In the genomic region with DNA sequence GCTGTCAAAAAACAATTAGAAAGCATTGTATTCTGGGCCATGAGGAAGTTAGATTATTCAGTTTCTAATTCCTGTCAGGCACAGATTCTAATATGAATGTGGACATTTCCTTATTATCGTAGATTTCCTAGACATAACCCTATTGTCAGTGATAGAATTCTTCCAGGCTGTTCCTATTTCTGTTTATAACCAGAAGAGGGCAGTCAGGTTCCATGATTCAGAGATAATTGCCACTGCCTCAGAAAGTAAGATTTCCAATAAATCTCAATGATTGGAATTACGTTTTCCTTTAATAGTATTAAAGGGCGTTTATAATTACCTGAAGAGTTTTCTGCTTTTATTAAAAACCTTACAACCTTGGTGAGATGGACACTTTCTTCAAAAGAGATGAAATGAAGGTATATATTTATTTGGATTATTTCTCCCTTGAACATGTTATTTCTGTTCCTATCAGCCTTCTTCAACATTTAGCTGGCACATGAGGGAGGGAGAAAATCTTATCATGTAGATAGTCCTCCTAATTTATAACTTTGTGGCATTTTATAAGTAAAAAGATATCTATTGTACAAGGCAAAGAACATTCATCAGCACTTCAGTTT, we compare ENCODE assay signal across 8 cellular contexts.
A peak's percentile ranks its signal among the peaks of the same experiment; 100 is the strongest.
DNase-seq lines count a peak whose midpoint lies in the region; ATAC-seq and TF ChIP-seq lines count a peak whose summit lies in the region.

No MANE protein-coding gene starts in this region.

- DNase-seq in OCI-M1 (lab: John Stamatoyannopoulos, UW) (peak; percentile 63), epithelial cell of proximal tubule (ENCODE audit: low read depth) (peak; percentile 15), non-pigmented ciliary epithelial cell (ENCODE audit: low read depth) (peak; percentile 4), posterior cingulate gyrus (no peak)

- H3K9me3 ChIP-seq in DOHH2 (ENCODE audit: control insufficient read depth, insufficient read depth, low read length): no peaks in the 10 kb centered on the region

- ATAC-seq in HG03342 (IDR thresholded peaks at IDR 0.05; ENCODE audit: unreplicated experiment) (peak; percentile 66), HG03045 (IDR thresholded peaks at IDR 0.05; ENCODE audit: unreplicated experiment) (no peak), HG02588 (IDR thresholded peaks at IDR 0.05; ENCODE audit: unreplicated experiment) (no peak)

- H3K9me2 ChIP-seq in DOHH2 (replicated peaks; ENCODE audit: control insufficient read depth, low read length): no peaks in the 10 kb centered on the region

- H3K27ac ChIP-seq in DOHH2 (ENCODE audit: low read depth, low read length): no peak overlapping the region

- H3K4me3 ChIP-seq in DOHH2 (ENCODE audit: low read length) (no peak overlapping the region), epithelial cell of proximal tubule (ENCODE audit: low read depth, low read length) (no peak overlapping the region)

- no peaks in the 10 kb centered on the region for H3K4me1 ChIP-seq in DOHH2 (ENCODE audit: control insufficient read depth, low read length)

- no peaks in the 10 kb centered on the region for H3F3A ChIP-seq in DOHH2 (ENCODE audit: control insufficient read depth, insufficient read depth)

- intact Hi-C loops in posterior cingulate gyrus (cut with DNase I): loop anchor here (2.0 to 5.0 kb wide), 2 partner anchors 622 to 1674 kb away; no protein-coding TSS in a partner anchor

- no peaks in the 10 kb centered on the region for H3K27me3 ChIP-seq in DOHH2 (ENCODE audit: control insufficient read depth, low read length)

- TF ChIP-seq CTCF in DOHH2 (IDR thresholded peaks at IDR 0.05; ENCODE audit: low read depth, low read length, poor library complexity, severe bottlenecking) (peak; percentile 66), epithelial cell of proximal tubule (conservative IDR thresholded peaks at IDR 0.05; ENCODE audit: low read depth, low read length) (peak; percentile 72)

- no peaks in the 10 kb centered on the region for H3K79me2 ChIP-seq in DOHH2 (ENCODE audit: control insufficient read depth, low read length)

- H3K36me3 ChIP-seq in DOHH2 (ENCODE audit: control insufficient read depth, low read length): no peaks in the 10 kb centered on the region

- no peaks in the 10 kb centered on the region for H4K20me1 ChIP-seq in DOHH2 (ENCODE audit: control insufficient read depth, insufficient read depth, low read depth, low read length)

- no peak overlapping the region for H3K4me2 ChIP-seq in DOHH2 (ENCODE audit: low read length)

Comparison
In these comparisons a context has a peak if more than half of its experiments do, and no peak if none do; other contexts are left out.
1. DNase-seq: peak in OCI-M1 (single experiment), epithelial cell of proximal tubule (single experiment) and non-pigmented ciliary epithelial cell (single experiment); none in posterior cingulate gyrus (0 of 10).